In genomic region chr2:202638710-202639109, GRCh38 we compare ENCODE assay signal across 14 cellular contexts. TPM values are rescaled to one million over a fixed set of nuclear protein-coding genes. Genes with fewer than 3 reads are reported as not detected.
A peak's percentile ranks its signal among the peaks of the same experiment; 100 is the strongest.
DNase-seq lines count a peak whose midpoint lies in the region; TF ChIP-seq lines count a peak whose summit lies in the region.
"Had no signal": no experiment of that assay in that cellular context is flagged by ENCODE, and none has a peak within 500 bp of the region (broad histone marks: within the 10 kb centered on the region; RNA-seq: fewer than 3 reads in every experiment).

No MANE protein-coding gene starts in this region.

- H3K4me1 Mint-ChIP-seq in activated T-cell treated with anti-CD3 and anti-CD28 coated beads, Interleukin-2, amount 50 U/mL, for 24 hours (ENCODE audit: low read depth) = peaks cover 58% of the 10 kb centered on the region
- H3K4me1 Mint-ChIP-seq in IgD-negative memory B cell (peaks cover 45 to 46% (median 46%) of the 10 kb centered on the region in 3 donors), neural crest cell (peaks cover 33% of the 10 kb centered on the region)
- H3K4me1 Mint-ChIP-seq in activated naive CD8-positive, alpha-beta T cell treated with anti-CD3 and anti-CD28 coated beads for 36 hours = peaks cover 50% of the 10 kb centered on the region
- peaks cover 54% of the 10 kb centered on the region for H3K4me1 Mint-ChIP-seq in activated T-helper 1 cell treated with anti-CD3 and anti-CD28 coated beads, Interleukin-12 subunit alpha, Interleukin-12 subunit beta, Interleukin-2, Interleukin-4 antibody, amounts not matched to agents 30 ng/mL and 10 ng/mL and 1 ng/mL, durations not matched to agents 14 hours and 24 hours and 36 hours (ENCODE audit: low read depth)

- H3K36me3 Mint-ChIP-seq in activated T-cell treated with anti-CD3 and anti-CD28 coated beads, Interleukin-2, amount 50 U/mL, for 24 hours (ENCODE audit: low read depth) = peaks cover 8% of the 10 kb centered on the region
- H3K36me3 Mint-ChIP-seq in IgD-negative memory B cell (peaks cover 6% of the 10 kb centered on the region), neural crest cell (ENCODE audit: low read depth) (no peaks in the 10 kb centered on the region)
- peaks cover 19% of the 10 kb centered on the region for H3K36me3 Mint-ChIP-seq in activated naive CD8-positive, alpha-beta T cell treated with anti-CD3 and anti-CD28 coated beads for 36 hours
- H3K36me3 Mint-ChIP-seq in activated T-helper 1 cell treated with anti-CD3 and anti-CD28 coated beads, Interleukin-12 subunit alpha, Interleukin-12 subunit beta, Interleukin-2, Interleukin-4 antibody, amounts not matched to agents 30 ng/mL and 10 ng/mL and 1 ng/mL, durations not matched to agents 14 hours and 24 hours and 36 hours (ENCODE audit: low read depth) = peaks cover 3% of the 10 kb centered on the region

- no peak overlapping the region for H3K27ac ChIP-seq in thyroid gland

- no peaks in the 10 kb centered on the region for H3K9me3 ChIP-seq in thyroid gland
- H3K9me3 ChIP-seq: SK-N-SH, upper lobe of left lung had no signal

- DNase-seq in activated T-cell treated with anti-CD3 and anti-CD28 coated beads, Interleukin-2, amount 50 U/mL, for 24 hours = no peak
- DNase-seq in activated T-cell treated with anti-CD3 and anti-CD28 coated beads for 4 hours (no peak), neural crest cell (ENCODE audit: low read depth, low spot score) (no peak), thyroid gland (no peak)
- DNase-seq in activated naive CD8-positive, alpha-beta T cell treated with anti-CD3 and anti-CD28 coated beads for 36 hours = no peak
- no peak for DNase-seq in activated T-helper 1 cell treated with anti-CD3 and anti-CD28 coated beads, Interleukin-12 subunit alpha, Interleukin-12 subunit beta, Interleukin-2, Interleukin-4 antibody, amounts not matched to agents 30 ng/mL and 10 ng/mL and 1 ng/mL, durations not matched to agents 14 hours and 24 hours and 36 hours (ENCODE audit: low spot score)
- no peak for DNase-seq in activated CD8-positive, alpha-beta memory T cell treated with anti-CD3 and anti-CD28 coated beads for 24 hours
- DNase-seq: dorsolateral prefrontal cortex, left cardiac atrium, NCI-H146, NCI-H748 treated with DMSO at 0.1 percent for 48 hours, SK-N-SH had no signal

- WGBS in thyroid gland, 2 donors = 90 to 94% methylated on average over 5 of the region's 5 CpGs

- intact Hi-C loops in activated T-helper 1 cell treated with anti-CD3 and anti-CD28 coated beads, Interleukin-12 subunit alpha, Interleukin-12 subunit beta, Interleukin-2, Interleukin-4 antibody, amounts not matched to agents 30 ng/mL and 10 ng/mL and 1 ng/mL, durations not matched to agents 14 hours and 24 hours and 36 hours (cut with micrococcal nuclease) = loop anchor here (1.0 to 10.0 kb wide), 8 partner anchors 31 to 1384 kb away; partner anchors contain the start of gene CD28
- intact Hi-C loops in thyroid gland (cut with DNase I) = no loop called here

- H3K36me3 ChIP-seq in thyroid gland = no peaks in the 10 kb centered on the region
- H3K36me3 ChIP-seq: upper lobe of left lung had no signal

- no peak for TF ChIP-seq CTCF in neural crest cell (conservative IDR thresholded peaks at IDR 0.05)
- no peak for TF ChIP-seq CTCF in thyroid gland (IDR thresholded peaks at IDR 0.05)

- TF ChIP-seq POLR2A in thyroid gland (IDR thresholded peaks at IDR 0.05) = no peak

- no peaks in the 10 kb centered on the region for H3K27me3 ChIP-seq in thyroid gland
- H3K27me3 ChIP-seq: dorsolateral prefrontal cortex, upper lobe of left lung had no signal

- H3K4me1 ChIP-seq in thyroid gland = peaks cover 4 to 14% of the 10 kb centered on the region in 2 donors

- no peaks in the 10 kb centered on the region for H3K27me3 Mint-ChIP-seq in activated T-cell treated with anti-CD3 and anti-CD28 coated beads, Interleukin-2, amount 50 U/mL, for 24 hours
- no peaks in the 10 kb centered on the region for H3K27me3 Mint-ChIP-seq in IgD-negative memory B cell
- H3K27me3 Mint-ChIP-seq in activated naive CD8-positive, alpha-beta T cell treated with anti-CD3 and anti-CD28 coated beads for 36 hours = no peaks in the 10 kb centered on the region
- H3K27me3 Mint-ChIP-seq in neural crest cell (ENCODE audit: low read depth) = no peaks in the 10 kb centered on the region
- peaks cover 2% of the 10 kb centered on the region for H3K27me3 Mint-ChIP-seq in activated T-helper 1 cell treated with anti-CD3 and anti-CD28 coated beads, Interleukin-12 subunit alpha, Interleukin-12 subunit beta, Interleukin-2, Interleukin-4 antibody, amounts not matched to agents 30 ng/mL and 10 ng/mL and 1 ng/mL, durations not matched to agents 14 hours and 24 hours and 36 hours (ENCODE audit: insufficient read depth)

- peak overlapping the region; percentile 80 for H3K4me3 Mint-ChIP-seq in activated T-cell treated with anti-CD3 and anti-CD28 coated beads, Interleukin-2, amount 50 U/mL, for 24 hours
- H3K4me3 Mint-ChIP-seq in IgD-negative memory B cell = peak overlapping the region in 2 of 4 donors; percentile 39 to 82
- peak overlapping the region; percentile 84 for H3K4me3 Mint-ChIP-seq in activated naive CD8-positive, alpha-beta T cell treated with anti-CD3 and anti-CD28 coated beads for 36 hours
- peak overlapping the region; percentile 45 for H3K4me3 Mint-ChIP-seq in neural crest cell
- H3K4me3 Mint-ChIP-seq in activated T-helper 1 cell treated with anti-CD3 and anti-CD28 coated beads, Interleukin-12 subunit alpha, Interleukin-12 subunit beta, Interleukin-2, Interleukin-4 antibody, amounts not matched to agents 30 ng/mL and 10 ng/mL and 1 ng/mL, durations not matched to agents 14 hours and 24 hours and 36 hours = no peak overlapping the region

- no peak overlapping the region for H3K4me3 ChIP-seq in thyroid gland (replicated peaks in 1 of 3)
- H3K4me3 ChIP-seq: upper lobe of left lung had no signal

- H3K9me3 Mint-ChIP-seq in activated T-cell treated with anti-CD3 and anti-CD28 coated beads, Interleukin-2, amount 50 U/mL, for 24 hours = no peaks in the 10 kb centered on the region
- H3K9me3 Mint-ChIP-seq in IgD-negative memory B cell (no peaks in the 10 kb centered on the region), neural crest cell (no peaks in the 10 kb centered on the region)
- H3K9me3 Mint-ChIP-seq in activated naive CD8-positive, alpha-beta T cell treated with anti-CD3 and anti-CD28 coated beads for 36 hours = no peaks in the 10 kb centered on the region
- H3K9me3 Mint-ChIP-seq in activated T-helper 1 cell treated with anti-CD3 and anti-CD28 coated beads, Interleukin-12 subunit alpha, Interleukin-12 subunit beta, Interleukin-2, Interleukin-4 antibody, amounts not matched to agents 30 ng/mL and 10 ng/mL and 1 ng/mL, durations not matched to agents 14 hours and 24 hours and 36 hours = no peaks in the 10 kb centered on the region

- H3K27ac Mint-ChIP-seq in activated T-cell treated with anti-CD3 and anti-CD28 coated beads, Interleukin-2, amount 50 U/mL, for 24 hours = peak overlapping the region; percentile 97
- H3K27ac Mint-ChIP-seq in IgD-negative memory B cell (peak overlapping the region; percentile 4 to 81 (median 68)), neural crest cell (ENCODE audit: unreplicated experiment) (no peak overlapping the region)
- peak overlapping the region; percentile 97 for H3K27ac Mint-ChIP-seq in activated naive CD8-positive, alpha-beta T cell treated with anti-CD3 and anti-CD28 coated beads for 36 hours
- no peak overlapping the region for H3K27ac Mint-ChIP-seq in activated T-helper 1 cell treated with anti-CD3 and anti-CD28 coated beads, Interleukin-12 subunit alpha, Interleukin-12 subunit beta, Interleukin-2, Interleukin-4 antibody, amounts not matched to agents 30 ng/mL and 10 ng/mL and 1 ng/mL, durations not matched to agents 14 hours and 24 hours and 36 hours

RNA-seq across cellular contexts. Expression of gene FAM117B, which starts 3.9 kb away (rescaled TPM):
- polyA plus RNA-seq in IgD-negative memory B cell = 21.6 TPM
- 10 to 100 TPM; 23.4 to 25.0 TPM for total RNA-seq in activated naive CD8-positive, alpha-beta T cell treated with anti-CD3 and anti-CD28 coated beads for 36 hours
- total RNA-seq in neural crest cell (22.8 and 24.6 TPM in 2 replicates), thyroid gland (10 to 100 TPM in 1 of 4 donors, 1 to 10 TPM in 3; 6.7 to 12.4 (median 7.7) TPM)
- total RNA-seq in activated T-helper 1 cell treated with anti-CD3 and anti-CD28 coated beads, Interleukin-12 subunit alpha, Interleukin-12 subunit beta, Interleukin-2, Interleukin-4 antibody, amounts not matched to agents 30 ng/mL and 10 ng/mL and 1 ng/mL, durations not matched to agents 14 hours and 24 hours and 36 hours = 9.3 and 9.5 TPM in 2 replicates

Comparison
In these comparisons a context has a peak if more than half of its experiments do, and no peak if none do; other contexts are left out.
1. H3K27ac Mint-ChIP-seq: peak in activated T-cell treated with anti-CD3 and anti-CD28 coated beads, Interleukin-2, amount 50 U/mL, for 24 hours (single experiment), IgD-negative memory B cell (3 of 3) and activated naive CD8-positive, alpha-beta T cell treated with anti-CD3 and anti-CD28 coated beads for 36 hours (single experiment); none in neural crest cell (single experiment) and activated T-helper 1 cell treated with anti-CD3 and anti-CD28 coated beads, Interleukin-12 subunit alpha, Interleukin-12 subunit beta, Interleukin-2, Interleukin-4 antibody, amounts not matched to agents 30 ng/mL and 10 ng/mL and 1 ng/mL, durations not matched to agents 14 hours and 24 hours and 36 hours (single experiment).